ENCODE assay signal across 8 cellular contexts in the genomic region with DNA sequence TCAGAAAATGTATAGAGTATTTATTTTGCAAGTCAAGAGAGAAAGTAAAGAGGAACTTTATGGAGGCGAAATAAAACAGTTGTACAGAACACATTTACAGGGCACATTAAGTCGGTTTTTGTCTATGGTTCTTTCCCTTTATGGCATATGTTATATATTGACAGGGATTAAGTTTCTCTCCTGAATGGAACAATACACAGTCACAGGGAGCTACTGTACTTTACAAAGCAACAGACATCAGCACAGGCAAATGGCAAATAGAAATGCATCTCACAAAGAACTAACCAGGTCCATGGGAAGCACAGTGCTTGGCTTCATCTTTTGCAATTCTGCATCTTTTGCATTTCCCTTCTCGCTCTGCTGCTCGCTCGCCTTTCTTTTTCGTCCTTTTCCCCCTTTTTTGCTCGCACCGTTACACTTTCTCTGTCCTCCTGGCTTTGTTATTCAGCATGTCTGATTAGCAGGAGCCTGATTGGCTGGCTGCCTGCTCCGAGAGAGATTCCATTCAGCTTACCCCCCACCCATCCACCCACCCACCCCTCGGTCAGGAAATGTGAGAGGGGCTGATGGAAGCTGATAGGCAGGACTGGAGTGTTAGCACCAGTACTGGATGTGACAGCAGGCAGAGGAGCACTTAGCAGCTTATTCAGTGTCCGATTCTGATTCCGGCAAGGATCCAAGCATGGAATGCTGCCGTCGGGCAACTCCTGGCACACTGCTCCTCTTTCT. TPM values are rescaled to one million over a fixed set of nuclear protein-coding genes. Genes with fewer than 3 reads are reported as not detected.
DNase-seq lines count a peak whose midpoint lies in the region; ATAC-seq and TF ChIP-seq lines count a peak whose summit lies in the region.

Gene ADAMTSL1 (plus strand): TSS at position 603 of the 729 bp plus-strand sequence. CDS start 80 bp downstream, at position 683.

- peak within 1 kb of the TSS; percentile 67 for H3K4me3 Mint-ChIP-seq in GM23338

- H3K9me3 Mint-ChIP-seq in GM23338 = peaks cover 3% of the 10 kb centered on the region; the same call in 2 of the 3 replicates

- peak within 1 kb of the TSS; percentile 46 for H3K4me3 ChIP-seq in GM23338
- H3K4me3 ChIP-seq in left ventricle myocardium inferior = peak within 1 kb of the TSS; percentile 57

- no peaks in the 10 kb centered on the region; the same call in 1 of the 2 replicates for H3F3A ChIP-seq in GM23338 (replicated peaks; ENCODE audit: low read depth)

- H2AFZ ChIP-seq in GM23338 = peak within 1 kb of the TSS; percentile 88

- ATAC-seq in GM23338 = peak; percentile 98
- ATAC-seq in SK-N-SH treated with all-trans-retinoic acid at 6 μM for 48 hours = peak; percentile 83
- ATAC-seq in HG03095 (IDR thresholded peaks at IDR 0.05; ENCODE audit: unreplicated experiment) = no peak

- 0 out of 3 replicates have a peak, but pooled peaks cover 2% of the 10 kb centered on the region for H3K36me3 Mint-ChIP-seq in GM23338 (ENCODE audit: low read depth)

- peak within 1 kb of the TSS; percentile 18; the same call in 1 of the 2 replicates for H3K27ac ChIP-seq in GM23338 (ENCODE audit: low read depth)
- H3K27ac ChIP-seq in left ventricle myocardium inferior (replicated peaks) = no peak within 1 kb of the TSS

- no peaks in the 10 kb centered on the region for H3K79me2 ChIP-seq in GM23338 (replicated peaks; ENCODE audit: insufficient read depth)

- TF ChIP-seq CTCF in GM23338 (conservative IDR thresholded peaks at IDR 0.05; ENCODE audit: low read depth in 2 of 2) (no peak), left ventricle myocardium inferior (IDR thresholded peaks at IDR 0.05; ENCODE audit: borderline replicate concordance) (no peak)

- no peaks in the 10 kb centered on the region for H3K36me3 ChIP-seq in GM23338 (ENCODE audit: insufficient read depth)
- no peaks in the 10 kb centered on the region for H3K36me3 ChIP-seq in left ventricle myocardium inferior

- DNase-seq in GM23338 (ENCODE audit: low spot score) = peak; percentile 88
- peak; percentile 24 for DNase-seq in left ventricle myocardium inferior
- DNase-seq in putamen (ENCODE audit: low spot score) = peak; percentile 49
- DNase-seq in epidermal melanocyte (ENCODE audit: insufficient read length, low spot score) = no peak
- DNase-seq in COLO668 (lab: John Stamatoyannopoulos, UW; ENCODE audit: unreplicated experiment) = no peak
- DNase-seq in mesenteric fat pad (ENCODE audit: low spot score) = no peak

- peak within 1 kb of the TSS; percentile 36; the same call in 1 of the 2 replicates for H3K27ac Mint-ChIP-seq in GM23338

- peaks cover 57% of the 10 kb centered on the region for H3K4me1 Mint-ChIP-seq in GM23338

- H3K9me2 ChIP-seq in GM23338 (ENCODE audit: insufficient read depth) = no peaks in the 10 kb centered on the region

- H4K20me1 ChIP-seq in GM23338 (replicated peaks; ENCODE audit: insufficient read depth) = no peaks in the 10 kb centered on the region

- peaks cover 15% of the 10 kb centered on the region for H3K9me3 ChIP-seq in left ventricle myocardium inferior (replicated peaks)

- H3K4me2 ChIP-seq in GM23338 = peak within 1 kb of the TSS; percentile 69

- no peaks in the 10 kb centered on the region for H3K27me3 ChIP-seq in GM23338 (ENCODE audit: insufficient read depth)
- no peaks in the 10 kb centered on the region for H3K27me3 ChIP-seq in left ventricle myocardium inferior (ENCODE audit: low read depth)

- peaks cover 3% of the 10 kb centered on the region for H3K27me3 Mint-ChIP-seq in GM23338 (ENCODE audit: insufficient read depth, low read depth, poor library complexity)

- H3K4me1 ChIP-seq in GM23338 (ENCODE audit: insufficient read depth) (peaks cover 55% of the 10 kb centered on the region), left ventricle myocardium inferior (peaks cover 31% of the 10 kb centered on the region)

- intact Hi-C loops in left ventricle myocardium inferior (cut with micrococcal nuclease) = no loop called here

TF ChIP-seq in GM23338, 12 proteins besides CTCF, POLR2A, EP300 and RAD21 (continues in another document):
- TF ChIP-seq EZH2 (IDR thresholded peaks at IDR 0.05; ENCODE audit: low read depth, unreplicated experiment) (no peak), ZNF331 (CRISPR knock-in tag; IDR thresholded peaks at IDR 0.05; ENCODE audit: low read depth) (no peak), POLR2AphosphoS5 (IDR thresholded peaks at IDR 0.05; ENCODE audit: low read depth) (peak; percentile 23; the same call in 1 of the 2 replicates)

TF ChIP-seq in SK-N-SH treated with all-trans-retinoic acid at 6 μM for 48 hours, 23 proteins besides CTCF, POLR2A, EP300 and RAD21:
- TF ChIP-seq, protein P1, sequence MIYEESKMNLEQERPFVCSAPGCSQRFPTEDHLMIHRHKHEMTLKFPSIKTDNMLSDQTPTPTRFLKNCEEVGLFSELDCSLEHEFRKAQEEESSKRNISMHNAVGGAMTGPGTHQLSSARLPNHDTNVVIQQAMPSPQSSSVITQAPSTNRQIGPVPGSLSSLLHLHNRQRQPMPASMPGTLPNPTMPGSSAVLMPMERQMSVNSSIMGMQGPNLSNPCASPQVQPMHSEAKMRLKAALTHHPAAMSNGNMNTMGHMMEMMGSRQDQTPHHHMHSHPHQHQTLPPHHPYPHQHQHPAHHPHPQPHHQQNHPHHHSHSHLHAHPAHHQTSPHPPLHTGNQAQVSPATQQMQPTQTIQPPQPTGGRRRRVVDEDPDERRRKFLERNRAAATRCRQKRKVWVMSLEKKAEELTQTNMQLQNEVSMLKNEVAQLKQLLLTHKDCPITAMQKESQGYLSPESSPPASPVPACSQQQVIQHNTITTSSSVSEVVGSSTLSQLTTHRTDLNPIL (CRISPR knock-in tag; IDR thresholded peaks at IDR 0.05; ENCODE audit: low read depth) = no peak
- TF ChIP-seq ZFP3 (CRISPR knock-in tag; IDR thresholded peaks at IDR 0.05) (no peak), ISL1 (CRISPR knock-in tag; IDR thresholded peaks at IDR 0.05) (peak; percentile 31; the same call in 1 of the 2 replicates), TOX (CRISPR knock-in tag; IDR thresholded peaks at IDR 0.05; ENCODE audit: borderline replicate concordance) (no peak)

RNA-seq across cellular contexts. Expression of gene ADAMTSL1, which starts in this region (rescaled TPM):
- 2.0 and 5.0 TPM in 2 replicates for total RNA-seq in GM23338 (2014; rRNA removed; shearing (Covaris generic))
- 2.0 and 2.3 TPM in 2 replicates for polyA plus RNA-seq in GM23338 (2016; fragmentation: Nextera tagmentation; extraction: Ambion mirVana)
- total RNA-seq in left ventricle myocardium inferior = 1.7 TPM
- 3.4 TPM for total RNA-seq in mesenteric fat pad

Comparison
In these comparisons a context has a peak if more than half of its experiments do, and no peak if none do; other contexts are left out.
1. DNase-seq: peak in GM23338 (single experiment), left ventricle myocardium inferior (single experiment) and putamen (single experiment); none in epidermal melanocyte (single experiment), COLO668 (single experiment) and mesenteric fat pad (single experiment).